16 cellular contexts compared by ENCODE assay signal in genomic region chr14:104094056-104094708, GRCh38. TPM values are rescaled to one million over a fixed set of nuclear protein-coding genes. Genes with fewer than 3 reads are reported as not detected.
DNase-seq lines count a peak whose midpoint lies in the region; ATAC-seq and TF ChIP-seq lines count a peak whose summit lies in the region.
"Had no signal": no experiment of that assay in that cellular context is flagged by ENCODE, and none has a peak within 500 bp of the region (broad histone marks: within the 10 kb centered on the region; RNA-seq: fewer than 3 reads in every experiment).

No MANE protein-coding gene starts in this region.

- H3K27ac Mint-ChIP-seq in activated naive CD4-positive, alpha-beta T cell treated with anti-CD3 and anti-CD28 coated beads, Interleukin-2, amount 50 U/mL, for 72 hours: no peak overlapping the region
- H3K27ac Mint-ChIP-seq: CD4-positive, alpha-beta memory T cell; H9; stimulated activated naive B cell treated with anti-CD40 and anti-IgM and Interleukin-4, amounts not matched to agents 10 μg/mL and 1 μg/mL and 100 μg/mL, for 72 hours; T-helper 2 cell treated with Interferon-gamma antibody and Interleukin-4, amounts not matched to agents 5 μg/mL and 100 μg/mL, for 36 hours had no signal

- no peak for DNase-seq in activated naive CD4-positive, alpha-beta T cell treated with anti-CD3 and anti-CD28 coated beads, Interleukin-2, amount 50 U/mL, for 72 hours (ENCODE audit: low spot score in 2 of 2)
- DNase-seq in activated naive CD4-positive, alpha-beta T cell treated with anti-CD3 and anti-CD28 coated beads, Interleukin-2, amount 50 U/mL, for 16 hours: no peak
- DNase-seq in SK-N-MC (ENCODE audit: low read depth, low spot score) (no peak), left colon (peak; percentile 34 to 43), transverse colon (peak; percentile 32), SW480 (ENCODE audit: low spot score) (no peak), middle frontal gyrus (ENCODE audit: extremely low spot score, low spot score) (no peak)
- DNase-seq in activated CD4-positive, alpha-beta T cell treated with anti-CD3 and anti-CD28 coated beads, Interleukin-2, amount 50 U/mL, for 1 hour: no peak
- DNase-seq: amniotic stem cell had no signal

- intact Hi-C loops in left colon (cut with DNase I, micrococcal nuclease): no loop called here
- intact Hi-C loops in transverse colon (cut with DNase I; ENCODE audit: low total_unique reads): no loop called here

- WGBS in transverse colon (ENCODE audit: low coverage in 1 of 2), 2 donors: 55 to 57% methylated on average over 4 to 19 of the region's 20 CpGs

- H3K9me3 Mint-ChIP-seq in activated naive CD4-positive, alpha-beta T cell treated with anti-CD3 and anti-CD28 coated beads, Interleukin-2, amount 50 U/mL, for 72 hours: no peaks in the 10 kb centered on the region
- H3K9me3 Mint-ChIP-seq: CD4-positive, alpha-beta memory T cell; H9; stimulated activated naive B cell treated with anti-CD40 and anti-IgM and Interleukin-4, amounts not matched to agents 10 μg/mL and 1 μg/mL and 100 μg/mL, for 72 hours; T-helper 2 cell treated with Interferon-gamma antibody and Interleukin-4, amounts not matched to agents 5 μg/mL and 100 μg/mL, for 36 hours had no signal

- H3K9me3 ChIP-seq in SK-N-MC (ENCODE audit: low read depth, low read length): no peaks in the 10 kb centered on the region
- H3K9me3 ChIP-seq in transverse colon: no peaks in the 10 kb centered on the region
- H3K9me3 ChIP-seq: heart right ventricle had no signal

- no peaks in the 10 kb centered on the region for H3K36me3 ChIP-seq in SK-N-MC (ENCODE audit: insufficient read depth, low read length)
- no peaks in the 10 kb centered on the region for H3K36me3 ChIP-seq in transverse colon
- H3K36me3 ChIP-seq: heart right ventricle, tibial nerve had no signal

- H3K4me3 ChIP-seq in SK-N-MC: peak overlapping the region; percentile 30; the same call in 1 of the 2 replicates
- no peak overlapping the region for H3K4me3 ChIP-seq in transverse colon
- H3K4me3 ChIP-seq: heart right ventricle, tibial nerve had no signal

- no peak for TF ChIP-seq POLR2A in transverse colon (IDR thresholded peaks at IDR 0.05)

- no peak for TF ChIP-seq CTCF in transverse colon (IDR thresholded peaks at IDR 0.05)

- TF ChIP-seq EP300 in transverse colon (IDR thresholded peaks at IDR 0.05; ENCODE audit: low read depth): no peak

- in situ Hi-C loops in transverse colon (cut with MboI; ENCODE audit: low pct_ligation_motif_present in 1 of 4, low pct_unique_long_range_greater_than_20kb in 1 of 4, low sequenced_read_pairs in 3 of 4): no loop called here

- H3K27me3 ChIP-seq in transverse colon: peaks cover 6% of the 10 kb centered on the region

- H3K9ac ChIP-seq in SK-N-MC (ENCODE audit: insufficient read length): no peak overlapping the region

- no peaks in the 10 kb centered on the region for H3K36me3 Mint-ChIP-seq in activated naive CD4-positive, alpha-beta T cell treated with anti-CD3 and anti-CD28 coated beads, Interleukin-2, amount 50 U/mL, for 72 hours
- H3K36me3 Mint-ChIP-seq: CD4-positive, alpha-beta memory T cell; stimulated activated naive B cell treated with anti-CD40 and anti-IgM and Interleukin-4, amounts not matched to agents 10 μg/mL and 1 μg/mL and 100 μg/mL, for 72 hours had no signal

- peaks cover 3 to 12% (median 6%) of the 10 kb centered on the region in 4 donors for H3K4me1 ChIP-seq in transverse colon

- H3K27ac ChIP-seq in SK-N-MC (no peak overlapping the region), transverse colon (no peak overlapping the region)
- H3K27ac ChIP-seq: heart right ventricle, tibial nerve had no signal

- ATAC-seq in activated naive CD4-positive, alpha-beta T cell treated with anti-CD3 and anti-CD28 coated beads, Interleukin-2, amount 50 U/mL, for 72 hours: peak; percentile 5 to 14
- peak; percentile 30 for ATAC-seq in left colon

RNA-seq across cellular contexts. Expression of gene ASPG, which starts 8.7 kb away (rescaled TPM):
- not detected for total RNA-seq in activated naive CD4-positive, alpha-beta T cell treated with anti-CD3 and anti-CD28 coated beads, Interleukin-2, amount 50 U/mL, for 72 hours
- total RNA-seq in left colon: 10 to 100 TPM in 1 of 2 donors, 1 to 10 TPM in 1; 9.4 to 60.8 TPM
- 10 to 100 TPM in 2 of 4 donors, 1 to 10 TPM in 2; 4.4 to 20.3 (median 8.7) TPM for total RNA-seq in transverse colon
- total RNA-seq: CD4-positive, alpha-beta memory T cell; lung microvascular endothelial cell had no signal

RNA-seq across cellular contexts. Expression of gene KIF26A, which starts 44.2 kb away (rescaled TPM):
- under 1 TPM in 1 of 2 donors, not detected in 1; 0.43 TPM for total RNA-seq in activated naive CD4-positive, alpha-beta T cell treated with anti-CD3 and anti-CD28 coated beads, Interleukin-2, amount 50 U/mL, for 72 hours
- 1 to 10 TPM; 5.7 to 5.8 TPM for total RNA-seq in left colon
- total RNA-seq in transverse colon: 1 to 10 TPM; 2.2 to 7.8 (median 4.4) TPM

Comparison
In these comparisons a context has a peak if more than half of its experiments do, and no peak if none do; other contexts are left out.
1. DNase-seq: peak in left colon (2 of 2) and transverse colon (single experiment); none in activated naive CD4-positive, alpha-beta T cell treated with anti-CD3 and anti-CD28 coated beads, Interleukin-2, amount 50 U/mL, for 72 hours (0 of 2), activated naive CD4-positive, alpha-beta T cell treated with anti-CD3 and anti-CD28 coated beads, Interleukin-2, amount 50 U/mL, for 16 hours (single experiment), SK-N-MC (single experiment), activated CD4-positive, alpha-beta T cell treated with anti-CD3 and anti-CD28 coated beads, Interleukin-2, amount 50 U/mL, for 1 hour (single experiment), SW480 (single experiment) and middle frontal gyrus (single experiment).
2. RNA of gene ASPG, which starts 8.7 kb away (total RNA-seq): 9.4 to 60.8 TPM in left colon and 4.4 to 20.3 TPM in transverse colon; not detected in activated naive CD4-positive, alpha-beta T cell treated with anti-CD3 and anti-CD28 coated beads, Interleukin-2, amount 50 U/mL, for 72 hours; every median in the first group is over 4 times any median in the second.